1 cellular context compared by ENCODE assay signal in the genomic region with DNA sequence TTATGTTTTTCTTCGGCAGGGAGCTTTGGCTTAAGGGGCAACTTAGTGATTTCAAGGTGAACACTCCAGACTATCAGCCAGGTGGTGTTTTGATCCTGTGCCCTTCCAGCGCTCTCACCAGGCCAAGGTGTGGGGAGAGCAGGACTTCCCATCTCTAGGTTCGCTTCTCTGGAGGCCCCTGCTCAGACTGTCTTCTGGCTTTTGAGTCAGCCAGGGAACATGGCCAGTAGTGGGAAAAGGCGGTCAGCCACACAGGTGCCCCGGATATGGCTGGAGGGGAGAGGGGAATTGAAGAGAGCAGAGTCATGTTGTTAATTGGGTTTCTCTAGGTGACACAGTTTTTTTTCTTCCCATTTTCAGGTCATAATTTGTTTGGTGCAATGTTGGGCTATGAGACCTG.
TF ChIP-seq lines count a peak whose summit lies in the region.

No MANE protein-coding gene starts in this region.

TF ChIP-seq in WTC11, 78 proteins besides CTCF, POLR2A, EP300 and RAD21 (continued from another document):
- TF ChIP-seq, protein P1, sequence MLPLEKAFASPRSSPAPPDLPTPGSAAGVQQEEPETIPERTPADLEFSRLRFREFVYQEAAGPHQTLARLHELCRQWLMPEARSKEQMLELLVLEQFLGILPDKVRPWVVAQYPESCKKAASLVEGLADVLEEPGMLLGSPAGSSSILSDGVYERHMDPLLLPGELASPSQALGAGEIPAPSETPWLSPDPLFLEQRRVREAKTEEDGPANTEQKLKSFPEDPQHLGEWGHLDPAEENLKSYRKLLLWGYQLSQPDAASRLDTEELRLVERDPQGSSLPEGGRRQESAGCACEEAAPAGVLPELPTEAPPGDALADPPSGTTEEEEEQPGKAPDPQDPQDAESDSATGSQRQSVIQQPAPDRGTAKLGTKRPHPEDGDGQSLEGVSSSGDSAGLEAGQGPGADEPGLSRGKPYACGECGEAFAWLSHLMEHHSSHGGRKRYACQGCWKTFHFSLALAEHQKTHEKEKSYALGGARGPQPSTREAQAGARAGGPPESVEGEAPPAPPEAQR (CRISPR knock-in tag; IDR thresholded peaks at IDR 0.05): no peak
- TF ChIP-seq FOXJ3 (CRISPR knock-in tag; IDR thresholded peaks at IDR 0.05; ENCODE audit: borderline replicate concordance) (no peak), SMAD3 (CRISPR knock-in tag; IDR thresholded peaks at IDR 0.05; ENCODE audit: borderline replicate concordance) (no peak), ATF1 (CRISPR knock-in tag; IDR thresholded peaks at IDR 0.05) (no peak), GTF2I (CRISPR knock-in tag; conservative IDR thresholded peaks at IDR 0.05) (no peak), KAT7 (CRISPR knock-in tag; IDR thresholded peaks at IDR 0.05; ENCODE audit: borderline replicate concordance) (no peak), ZNF263 (CRISPR knock-in tag; IDR thresholded peaks at IDR 0.05; ENCODE audit: low read depth) (no peak), IRF2 (CRISPR knock-in tag; IDR thresholded peaks at IDR 0.05; ENCODE audit: borderline replicate concordance, low read depth) (no peak), GABPB1 (CRISPR knock-in tag; IDR thresholded peaks at IDR 0.05) (no peak), CBFB (CRISPR knock-in tag; IDR thresholded peaks at IDR 0.05; ENCODE audit: low read depth) (no peak), ZNF138 (CRISPR knock-in tag; conservative IDR thresholded peaks at IDR 0.05) (no peak), NR1H2 (CRISPR knock-in tag; IDR thresholded peaks at IDR 0.05) (no peak), JUN (CRISPR knock-in tag; IDR thresholded peaks at IDR 0.05) (no peak)
- TF ChIP-seq, protein P2, sequence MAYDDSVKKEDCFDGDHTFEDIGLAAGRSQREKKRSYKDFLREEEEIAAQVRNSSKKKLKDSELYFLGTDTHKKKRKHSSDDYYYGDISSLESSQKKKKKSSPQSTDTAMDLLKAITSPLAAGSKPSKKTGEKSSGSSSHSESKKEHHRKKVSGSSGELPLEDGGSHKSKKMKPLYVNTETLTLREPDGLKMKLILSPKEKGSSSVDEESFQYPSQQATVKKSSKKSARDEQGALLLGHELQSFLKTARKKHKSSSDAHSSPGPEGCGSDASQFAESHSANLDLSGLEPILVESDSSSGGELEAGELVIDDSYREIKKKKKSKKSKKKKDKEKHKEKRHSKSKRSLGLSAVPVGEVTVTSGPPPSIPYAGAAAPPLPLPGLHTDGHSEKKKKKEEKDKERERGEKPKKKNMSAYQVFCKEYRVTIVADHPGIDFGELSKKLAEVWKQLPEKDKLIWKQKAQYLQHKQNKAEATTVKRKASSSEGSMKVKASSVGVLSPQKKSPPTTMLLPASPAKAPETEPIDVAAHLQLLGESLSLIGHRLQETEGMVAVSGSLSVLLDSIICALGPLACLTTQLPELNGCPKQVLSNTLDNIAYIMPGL (CRISPR knock-in tag; IDR thresholded peaks at IDR 0.05): no peak
- TF ChIP-seq, protein P3, sequence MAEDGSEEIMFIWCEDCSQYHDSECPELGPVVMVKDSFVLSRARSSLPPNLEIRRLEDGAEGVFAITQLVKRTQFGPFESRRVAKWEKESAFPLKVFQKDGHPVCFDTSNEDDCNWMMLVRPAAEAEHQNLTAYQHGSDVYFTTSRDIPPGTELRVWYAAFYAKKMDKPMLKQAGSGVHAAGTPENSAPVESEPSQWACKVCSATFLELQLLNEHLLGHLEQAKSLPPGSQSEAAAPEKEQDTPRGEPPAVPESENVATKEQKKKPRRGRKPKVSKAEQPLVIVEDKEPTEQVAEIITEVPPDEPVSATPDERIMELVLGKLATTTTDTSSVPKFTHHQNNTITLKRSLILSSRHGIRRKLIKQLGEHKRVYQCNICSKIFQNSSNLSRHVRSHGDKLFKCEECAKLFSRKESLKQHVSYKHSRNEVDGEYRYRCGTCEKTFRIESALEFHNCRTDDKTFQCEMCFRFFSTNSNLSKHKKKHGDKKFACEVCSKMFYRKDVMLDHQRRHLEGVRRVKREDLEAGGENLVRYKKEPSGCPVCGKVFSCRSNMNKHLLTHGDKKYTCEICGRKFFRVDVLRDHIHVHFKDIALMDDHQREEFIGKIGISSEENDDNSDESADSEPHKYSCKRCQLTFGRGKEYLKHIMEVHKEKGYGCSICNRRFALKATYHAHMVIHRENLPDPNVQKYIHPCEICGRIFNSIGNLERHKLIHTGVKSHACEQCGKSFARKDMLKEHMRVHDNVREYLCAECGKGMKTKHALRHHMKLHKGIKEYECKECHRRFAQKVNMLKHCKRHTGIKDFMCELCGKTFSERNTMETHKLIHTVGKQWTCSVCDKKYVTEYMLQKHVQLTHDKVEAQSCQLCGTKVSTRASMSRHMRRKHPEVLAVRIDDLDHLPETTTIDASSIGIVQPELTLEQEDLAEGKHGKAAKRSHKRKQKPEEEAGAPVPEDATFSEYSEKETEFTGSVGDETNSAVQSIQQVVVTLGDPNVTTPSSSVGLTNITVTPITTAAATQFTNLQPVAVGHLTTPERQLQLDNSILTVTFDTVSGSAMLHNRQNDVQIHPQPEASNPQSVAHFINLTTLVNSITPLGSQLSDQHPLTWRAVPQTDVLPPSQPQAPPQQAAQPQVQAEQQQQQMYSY (CRISPR knock-in tag; IDR thresholded peaks at IDR 0.05): no peak
- TF ChIP-seq, protein P4, sequence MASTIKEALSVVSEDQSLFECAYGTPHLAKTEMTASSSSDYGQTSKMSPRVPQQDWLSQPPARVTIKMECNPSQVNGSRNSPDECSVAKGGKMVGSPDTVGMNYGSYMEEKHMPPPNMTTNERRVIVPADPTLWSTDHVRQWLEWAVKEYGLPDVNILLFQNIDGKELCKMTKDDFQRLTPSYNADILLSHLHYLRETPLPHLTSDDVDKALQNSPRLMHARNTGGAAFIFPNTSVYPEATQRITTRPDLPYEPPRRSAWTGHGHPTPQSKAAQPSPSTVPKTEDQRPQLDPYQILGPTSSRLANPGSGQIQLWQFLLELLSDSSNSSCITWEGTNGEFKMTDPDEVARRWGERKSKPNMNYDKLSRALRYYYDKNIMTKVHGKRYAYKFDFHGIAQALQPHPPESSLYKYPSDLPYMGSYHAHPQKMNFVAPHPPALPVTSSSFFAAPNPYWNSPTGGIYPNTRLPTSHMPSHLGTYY (CRISPR knock-in tag; IDR thresholded peaks at IDR 0.05): no peak
- TF ChIP-seq, protein P5, sequence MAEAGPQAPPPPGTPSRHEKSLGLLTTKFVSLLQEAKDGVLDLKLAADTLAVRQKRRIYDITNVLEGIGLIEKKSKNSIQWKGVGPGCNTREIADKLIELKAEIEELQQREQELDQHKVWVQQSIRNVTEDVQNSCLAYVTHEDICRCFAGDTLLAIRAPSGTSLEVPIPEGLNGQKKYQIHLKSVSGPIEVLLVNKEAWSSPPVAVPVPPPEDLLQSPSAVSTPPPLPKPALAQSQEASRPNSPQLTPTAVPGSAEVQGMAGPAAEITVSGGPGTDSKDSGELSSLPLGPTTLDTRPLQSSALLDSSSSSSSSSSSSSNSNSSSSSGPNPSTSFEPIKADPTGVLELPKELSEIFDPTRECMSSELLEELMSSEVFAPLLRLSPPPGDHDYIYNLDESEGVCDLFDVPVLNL (CRISPR knock-in tag; IDR thresholded peaks at IDR 0.05; ENCODE audit: borderline replicate concordance, low read depth): no peak
- TF ChIP-seq, protein P6, sequence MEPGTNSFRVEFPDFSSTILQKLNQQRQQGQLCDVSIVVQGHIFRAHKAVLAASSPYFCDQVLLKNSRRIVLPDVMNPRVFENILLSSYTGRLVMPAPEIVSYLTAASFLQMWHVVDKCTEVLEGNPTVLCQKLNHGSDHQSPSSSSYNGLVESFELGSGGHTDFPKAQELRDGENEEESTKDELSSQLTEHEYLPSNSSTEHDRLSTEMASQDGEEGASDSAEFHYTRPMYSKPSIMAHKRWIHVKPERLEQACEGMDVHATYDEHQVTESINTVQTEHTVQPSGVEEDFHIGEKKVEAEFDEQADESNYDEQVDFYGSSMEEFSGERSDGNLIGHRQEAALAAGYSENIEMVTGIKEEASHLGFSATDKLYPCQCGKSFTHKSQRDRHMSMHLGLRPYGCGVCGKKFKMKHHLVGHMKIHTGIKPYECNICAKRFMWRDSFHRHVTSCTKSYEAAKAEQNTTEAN (CRISPR knock-in tag; IDR thresholded peaks at IDR 0.05): no peak
